In genomic region chr4:155376387-155377268, GRCh38 we compare ENCODE assay signal across 8 cellular contexts. TPM values are rescaled to one million over a fixed set of nuclear protein-coding genes. Genes with fewer than 3 reads are reported as not detected.
DNase-seq lines count a peak whose midpoint lies in the region; ATAC-seq, FAIRE-seq and TF ChIP-seq lines count a peak whose summit lies in the region.

TSS of gene MAP9 (minus strand) at chr4:155376965. CDS start at chr4:155375850, 1,115 bp downstream.

- H3K9me3 ChIP-seq in keratinocyte (ENCODE audit: control insufficient read depth, low read depth, low read length) = no peaks in the 10 kb centered on the region

- H3K4me1 ChIP-seq in keratinocyte (ENCODE audit: control insufficient read depth, extremely low read depth, insufficient read depth, low read length) = peaks cover 9% of the 10 kb centered on the region

- no peaks in the 10 kb centered on the region for H3K9me1 ChIP-seq in keratinocyte (ENCODE audit: control insufficient read depth, extremely low read depth, insufficient read depth, low read length)

- no peak for TF ChIP-seq CTCF in keratinocyte (optimal IDR thresholded peaks at IDR 0.05 in 1 of 3, IDR thresholded peaks at IDR 0.05 in 1 of 3, conservative IDR thresholded peaks at IDR 0.05 in 1 of 3; ENCODE audit: extremely low read depth in 1 of 3, insufficient read depth in 2 of 3, low read length in 3 of 3)

- no peaks in the 10 kb centered on the region for H3K79me2 ChIP-seq in keratinocyte (ENCODE audit: control insufficient read depth, insufficient read depth, low read length)

- H2AFZ ChIP-seq in keratinocyte (ENCODE audit: control insufficient read depth, low read length) = peak within 1 kb of the TSS; percentile 87

- DNase-seq in NCI-H2029 treated with DMSO at 0.1 percent for 48 hours (lab: John Stamatoyannopoulos, UW) (peak; percentile 89), cerebellar cortex (ENCODE audit: low spot score) (peak; percentile 99), keratinocyte (ENCODE audit: low read depth, low spot score) (no peak), RKO (ENCODE audit: low spot score) (no peak)
- peak; percentile 78 for DNase-seq in activated CD4-positive, alpha-beta T cell treated with anti-CD3 and anti-CD28 coated beads for 1 hour
- peak; percentile 62 to 73 for DNase-seq in stimulated activated CD4-positive, alpha-beta T cell treated with anti-CD3 and anti-CD28 coated beads, Interleukin-1b, Interleukin-23, amount 100 ng/mL, for 1 hour (ENCODE audit: low read depth in 2 of 2)

- no peaks in the 10 kb centered on the region for H3K27me3 ChIP-seq in keratinocyte (ENCODE audit: control insufficient read depth, extremely low read depth, insufficient read depth, low read length)

- H3K27ac ChIP-seq in keratinocyte (ENCODE audit: control insufficient read depth, insufficient read depth, low read length) = peak within 1 kb of the TSS; percentile 26

- H3K4me2 ChIP-seq in keratinocyte (ENCODE audit: control insufficient read depth, extremely low read depth, insufficient read depth, low read depth, low read length) = peak within 1 kb of the TSS; percentile 84

- ATAC-seq in GM18502 (IDR thresholded peaks at IDR 0.05; ENCODE audit: poor library complexity, unreplicated experiment) (peak; percentile 99), HG02870 (IDR thresholded peaks at IDR 0.05; ENCODE audit: unreplicated experiment) (peak; percentile 99)

- dilution Hi-C loops in keratinocyte (cut with MboI; ENCODE audit: extremely low pct_ligation_motif_present, low sequenced_read_pairs) = no loop called here

- H3K4me3 ChIP-seq in keratinocyte (ENCODE audit: control insufficient read depth in 2 of 3, extremely low read depth in 1 of 3, insufficient read depth in 2 of 3, low read depth in 1 of 3, low read length in 3 of 3) = peak within 1 kb of the TSS; percentile 49 to 79 (median 76)

- no peaks in the 10 kb centered on the region for H4K20me1 ChIP-seq in keratinocyte (ENCODE audit: control insufficient read depth, extremely low read depth, insufficient read depth, low read length)

- H3K36me3 ChIP-seq in keratinocyte (ENCODE audit: control insufficient read depth in 2 of 2, extremely low read depth in 1 of 2, insufficient read depth in 2 of 2, low read length in 2 of 2) = no peaks in the 10 kb centered on the region

- peak within 1 kb of the TSS; percentile 73 for H3K9ac ChIP-seq in keratinocyte (ENCODE audit: control insufficient read depth, extremely low read depth, insufficient read depth, low read length)

- peak; percentile 48 for FAIRE-seq in keratinocyte (lab: Jason Lieb, UNC)

RNA-seq across cellular contexts. Expression of gene MAP9, which starts in this region (rescaled TPM):
- 4.7 to 7.4 TPM (median 5.6 TPM) in 3 replicates for polyA plus RNA-seq in keratinocyte
- 2.5 TPM for polyA plus RNA-seq in keratinocyte (2011; ENCODE audit: low read depth)
- polyA plus RNA-seq in keratinocyte (2011; cell fraction: cytosol; rRNA removed) = 4.0 and 7.5 TPM in 2 replicates
- polyA plus RNA-seq in keratinocyte (2011; cell fraction: nucleus; rRNA removed) = 6.0 and 9.4 TPM in 2 replicates
- polyA plus RNA-seq in keratinocyte (2012; ENCODE audit: low replicate concordance) = 1.4 and 7.4 TPM in 2 replicates
- polyA minus RNA-seq in keratinocyte = 0.52 to 7.7 TPM (median 3.6 TPM) in 3 replicates
- polyA minus RNA-seq in keratinocyte (2011; cell fraction: cytosol; rRNA and poly(A)+ RNA removed) = 4.4 TPM
- polyA minus RNA-seq in keratinocyte (2011; cell fraction: nucleus; rRNA and poly(A)+ RNA removed) = 6.9 and 9.1 TPM in 2 replicates

Comparison
In these comparisons a context has a peak if more than half of its experiments do, and no peak if none do; other contexts are left out.
1. DNase-seq: peak in NCI-H2029 treated with DMSO at 0.1 percent for 48 hours (single experiment), activated CD4-positive, alpha-beta T cell treated with anti-CD3 and anti-CD28 coated beads for 1 hour (single experiment), cerebellar cortex (single experiment) and stimulated activated CD4-positive, alpha-beta T cell treated with anti-CD3 and anti-CD28 coated beads, Interleukin-1b, Interleukin-23, amount 100 ng/mL, for 1 hour (2 of 2); none in keratinocyte (single experiment) and RKO (single experiment).